ENCODE assay signal across 22 cellular contexts in genomic region chr4:132592340-132592739, GRCh38.
DNase-seq lines count a peak whose midpoint lies in the region; ATAC-seq, FAIRE-seq and TF ChIP-seq lines count a peak whose summit lies in the region.
"Had no signal": no experiment of that assay in that cellular context is flagged by ENCODE, and none has a peak within 500 bp of the region (broad histone marks: within the 10 kb centered on the region; RNA-seq: fewer than 3 reads in every experiment).

No MANE protein-coding gene starts in this region.

- H3K4me1 ChIP-seq in HepG2 (ENCODE audit: insufficient read depth, low read length) (no peaks in the 10 kb centered on the region), right lobe of liver (no peaks in the 10 kb centered on the region), upper lobe of right lung (no peaks in the 10 kb centered on the region), tibial artery (no peaks in the 10 kb centered on the region)

- 5% methylated on average over 6 of the region's 13 CpGs for WGBS in HepG2 (ENCODE audit: low lambda C conversion rate)
- 53% methylated on average over 8 of the region's 13 CpGs for WGBS in right lobe of liver (ENCODE audit: insufficient coverage, low coverage, low lambda C conversion rate, missing lambda C conversion rate)

- CTCF ChIA-PET in HepG2 (lab: Yijun Ruan, JAX; ENCODE audit: low intra/inter-chr PET ratio, low total read pairs): no interaction called here

- POLR2A ChIA-PET in HepG2 (lab: Yijun Ruan, JAX): no interaction called here

- no peaks in the 10 kb centered on the region for H4K20me1 ChIP-seq in HepG2 (ENCODE audit: insufficient read depth, low read length)

- no peaks in the 10 kb centered on the region for H3K36me3 ChIP-seq in HepG2 (replicated peaks in 1 of 2; ENCODE audit: control insufficient read depth in 1 of 2, insufficient read depth in 2 of 2, low read length in 2 of 2)
- no peaks in the 10 kb centered on the region for H3K36me3 ChIP-seq in right lobe of liver
- H3K36me3 ChIP-seq in WERI-Rb-1: no peaks in the 10 kb centered on the region
- no peaks in the 10 kb centered on the region for H3K36me3 ChIP-seq in upper lobe of right lung
- H3K36me3 ChIP-seq in tibial artery: no peaks in the 10 kb centered on the region

- no peaks in the 10 kb centered on the region for H3K79me2 ChIP-seq in HepG2 (ENCODE audit: insufficient read depth, low read length)

- peak; percentile 76 for ATAC-seq in HepG2
- ATAC-seq in right lobe of liver: no peak
- no peak for ATAC-seq in upper lobe of right lung
- ATAC-seq in GM21717 (IDR thresholded peaks at IDR 0.05; ENCODE audit: unreplicated experiment): no peak

- no peak for TF ChIP-seq POLR2A in HepG2 (IDR thresholded peaks at IDR 0.05; ENCODE audit: insufficient read depth in 1 of 2, low read depth in 2 of 2, low read length in 2 of 2)
- no peak for TF ChIP-seq POLR2A in right lobe of liver (IDR thresholded peaks at IDR 0.05)

- H2AFZ ChIP-seq in HepG2 (ENCODE audit: low read length): no peak overlapping the region

- in situ Hi-C loops in HepG2 (cut with HindIII; ENCODE audit: extremely low pct_ligation_motif_present, low pct_unique_long_range_greater_than_20kb): no loop called here

- TF ChIP-seq EP300 in HepG2 (IDR thresholded peaks at IDR 0.05; ENCODE audit: low read depth in 2 of 2, low read length in 2 of 2) (no peak), HepG2 (CRISPR knock-in tag; IDR thresholded peaks at IDR 0.05; ENCODE audit: borderline replicate concordance) (no peak)

- H3K9ac ChIP-seq in HepG2 (ENCODE audit: insufficient read depth, low read depth, low read length): no peak overlapping the region
- H3K9ac ChIP-seq: KMS-11 had no signal

- H3K27ac ChIP-seq in HepG2 (ENCODE audit: extremely low read length, insufficient read depth, low read length) (no peak overlapping the region), right lobe of liver (no peak overlapping the region), WERI-Rb-1 (no peak overlapping the region), upper lobe of right lung (no peak overlapping the region), tibial artery (no peak overlapping the region)
- H3K27ac ChIP-seq: KMS-11, RWPE1 had no signal

- TF ChIP-seq RAD21 in HepG2 (CRISPR knock-in tag; IDR thresholded peaks at IDR 0.05): no peak

- H3K9me3 ChIP-seq in HepG2 (ENCODE audit: low read length) (no peaks in the 10 kb centered on the region), right lobe of liver (no peaks in the 10 kb centered on the region), WERI-Rb-1 (ENCODE audit: severe bottlenecking) (no peaks in the 10 kb centered on the region), upper lobe of right lung (no peaks in the 10 kb centered on the region), tibial artery (no peaks in the 10 kb centered on the region)

- H3K4me3 ChIP-seq in HepG2 (replicated peaks in 1 of 3; ENCODE audit: insufficient read depth in 1 of 3, low read depth in 2 of 3, low read length in 3 of 3) (no peak overlapping the region), right lobe of liver (no peak overlapping the region), LNCaP clone FGC (ENCODE audit: low read depth, low read length) (no peak overlapping the region), WERI-Rb-1 (ENCODE audit: low read depth, low read length) (no peak overlapping the region), upper lobe of right lung (no peak overlapping the region), tibial artery (no peak overlapping the region)

- no peaks in the 10 kb centered on the region for H3K27me3 ChIP-seq in HepG2 (ENCODE audit: control insufficient read depth in 1 of 2, insufficient read depth in 2 of 2, low read length in 2 of 2)
- no peaks in the 10 kb centered on the region for H3K27me3 ChIP-seq in right lobe of liver
- no peaks in the 10 kb centered on the region for H3K27me3 ChIP-seq in WERI-Rb-1 (ENCODE audit: insufficient read depth, low read depth, severe bottlenecking)
- H3K27me3 ChIP-seq in upper lobe of right lung: no peaks in the 10 kb centered on the region
- H3K27me3 ChIP-seq in tibial artery: no peaks in the 10 kb centered on the region

- H3K4me2 ChIP-seq in HepG2 (ENCODE audit: low read depth, low read length): no peak overlapping the region
- H3K4me2 ChIP-seq: KMS-11 had no signal

- FAIRE-seq in HepG2 (lab: Jason Lieb, UNC): no peak
- FAIRE-seq: A204.1, D721Med, HTR-8/SVneo had no signal

- BruUV-seq in HepG2 (replicated peaks; lab: Mats Ljungman, UMichigan): no TSS peak

- intact Hi-C loops in HepG2 (cut with micrococcal nuclease; ENCODE audit: unreplicated experiment) (no loop called here), right lobe of liver (cut with DNase I) (no loop called here), upper lobe of right lung (cut with DNase I) (no loop called here), tibial artery (cut with DNase I; ENCODE audit: low total_unique reads) (no loop called here)

- DNase-seq in HepG2 (ENCODE audit: low spot score) (peak; percentile 16), right lobe of liver (no peak), LNCaP clone FGC (ENCODE audit: low read depth) (no peak), WERI-Rb-1 (no peak), upper lobe of right lung (peak; percentile 37), tibial artery (no peak), SW 1271 (lab: John Stamatoyannopoulos, UW) (no peak)
- DNase-seq: EL, IMR-90, NCI-H1417, NCI-H1694 treated with DMSO at 0.1 percent for 48 hours, NCI-H2081 treated with DMSO at 0.1 percent for 48 hours, NCI-H2171 treated with DMSO at 0.1 percent for 48 hours, NCI-H524 treated with DMSO at 0.1 percent for 48 hours, NCI-H82, SHP77 treated with DMSO at 0.1 percent for 48 hours had no signal

- TF ChIP-seq CTCF in HepG2 (CRISPR knock-in tag; IDR thresholded peaks at IDR 0.05) (peak; percentile 34), right lobe of liver (IDR thresholded peaks at IDR 0.05) (no peak), LNCaP clone FGC (IDR thresholded peaks at IDR 0.05; ENCODE audit: control insufficient read depth, extremely low read depth, insufficient read depth) (peak; percentile 24; the same call in 1 of the 2 replicates), WERI-Rb-1 (IDR thresholded peaks at IDR 0.05; ENCODE audit: low read depth, low read length) (peak; percentile 30), upper lobe of right lung (IDR thresholded peaks at IDR 0.05) (no peak), tibial artery (IDR thresholded peaks at IDR 0.05) (no peak)

TF ChIP-seq in HepG2, 621 proteins besides CTCF, POLR2A, EP300 and RAD21 (continues in another document):
- TF ChIP-seq MLXIP (CRISPR knock-in tag; IDR thresholded peaks at IDR 0.05; ENCODE audit: borderline replicate concordance) (no peak), ARID4A (CRISPR knock-in tag; IDR thresholded peaks at IDR 0.05; ENCODE audit: borderline replicate concordance) (no peak), PHF20 (CRISPR knock-in tag; IDR thresholded peaks at IDR 0.05) (no peak), GTF2F1 (IDR thresholded peaks at IDR 0.05; ENCODE audit: low read length) (no peak), MEIS2 (CRISPR knock-in tag; IDR thresholded peaks at IDR 0.05) (peak; percentile 79; the same call in 1 of the 2 replicates), FOXM1 (CRISPR knock-in tag; IDR thresholded peaks at IDR 0.05) (no peak)
- TF ChIP-seq, protein P1, sequence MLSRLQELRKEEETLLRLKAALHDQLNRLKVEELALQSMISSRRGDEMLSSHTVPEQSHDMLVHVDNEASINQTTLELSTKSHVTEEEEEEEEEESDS (CRISPR knock-in tag; IDR thresholded peaks at IDR 0.05; ENCODE audit: borderline replicate concordance): no peak

Comparison
In these comparisons a context has a peak if more than half of its experiments do, and no peak if none do; other contexts are left out.
1. DNase-seq: peak in HepG2 (single experiment) and upper lobe of right lung (single experiment); none in right lobe of liver (0 of 3), LNCaP clone FGC (single experiment), WERI-Rb-1 (single experiment), tibial artery (0 of 2) and SW 1271 (0 of 2).
2. CTCF ChIP-seq: peak in HepG2 (single experiment), LNCaP clone FGC (single experiment) and WERI-Rb-1 (single experiment); none in right lobe of liver (0 of 4), upper lobe of right lung (single experiment) and tibial artery (0 of 2).